ENCODE assay signal across 16 cellular contexts in the genomic region with DNA sequence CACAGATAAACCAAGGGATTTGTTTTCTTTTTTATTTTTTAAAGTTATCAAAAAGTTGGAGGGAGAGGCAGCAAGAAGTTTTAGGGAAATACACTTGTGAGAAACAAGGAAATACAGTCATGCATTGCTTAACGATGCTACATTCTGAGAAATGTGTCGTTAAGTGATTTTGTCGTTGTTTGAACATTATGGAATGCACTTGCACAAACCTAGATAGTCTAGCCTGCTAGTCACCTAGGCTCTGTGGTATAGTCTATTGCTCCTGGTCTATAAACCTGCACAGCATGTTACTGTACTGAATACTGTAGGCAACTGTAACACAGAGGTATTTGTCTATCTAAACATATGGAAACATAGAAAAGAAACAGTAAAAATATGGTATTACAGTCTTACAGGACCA. TPM values are rescaled to one million over a fixed set of nuclear protein-coding genes. Genes with fewer than 3 reads are reported as not detected.
A peak's percentile ranks its signal among the peaks of the same experiment; 100 is the strongest.
DNase-seq lines count a peak whose midpoint lies in the region; ATAC-seq, FAIRE-seq and TF ChIP-seq lines count a peak whose summit lies in the region.
"Had no signal": no experiment of that assay in that cellular context is flagged by ENCODE, and none has a peak within 500 bp of the region (broad histone marks: within the 10 kb centered on the region; RNA-seq: fewer than 3 reads in every experiment).

No MANE protein-coding gene starts in this region.

- H3K4me1 ChIP-seq in esophagus muscularis mucosa, result peaks cover 5 to 27% (median 24%) of the 10 kb centered on the region in 4 donors
- H3K4me1 ChIP-seq in pancreas, result peaks cover 15 to 22% (median 16%) of the 10 kb centered on the region in 3 donors

- H3K4me3 Mint-ChIP-seq in CD4-positive, alpha-beta T cell, result peak overlapping the region; percentile 76

- H3K27ac Mint-ChIP-seq in CD4-positive, alpha-beta T cell, result peak overlapping the region; percentile 100
- H3K27ac Mint-ChIP-seq: activated T-helper 2 cell treated with anti-CD3 and anti-CD28 coated beads, Interferon-gamma antibody, Interleukin-2, Interleukin-4, amounts not matched to agents 10 μg/mL and 5 μg/mL and 100 μg/mL, durations not matched to agents 14 hours and 24 hours and 36 hours had no signal

- CTCF ChIA-PET in CD4-positive, alpha-beta T cell (lab: Charles Lee), result no interaction called here

- POLR2A ChIA-PET in CD4-positive, alpha-beta T cell (lab: Charles Lee), result interaction anchor here (7.7 kb wide), 1 partner anchor 18 kb away, joined by 221 read pairs; no protein-coding TSS in a partner anchor

- no peak for TF ChIP-seq EP300 in esophagus muscularis mucosa (IDR thresholded peaks at IDR 0.05)

- 72% methylated on average over 3 of the region's 3 CpGs for WGBS in esophagus muscularis mucosa
- WGBS in pancreas, 2 donors, result 32 to 44% methylated on average over 3 of the region's 3 CpGs

- H3K36me3 ChIP-seq in esophagus muscularis mucosa, result peaks cover 2 to 8% (median 5%) of the 10 kb centered on the region in 4 donors
- H3K36me3 ChIP-seq in pancreas, result peaks cover 0 to 5% (median 5%) of the 10 kb centered on the region in 3 donors

- intact Hi-C loops in CD4-positive, alpha-beta T cell (cut with DNase I, micrococcal nuclease), result loop anchor here in 1 of 2 experiments (2.0 to 5.0 kb wide), 3 partner anchors 17 to 160 kb away; a partner anchor contains a TSS
- intact Hi-C loops in esophagus muscularis mucosa (cut with DNase I), result loop anchor here (5.0 to 10.0 kb wide), 2 partner anchors 35 to 287 kb away; no protein-coding TSS in a partner anchor
- intact Hi-C loops in pancreas (cut with DNase I), result no loop called here

- H3K36me3 Mint-ChIP-seq in CD4-positive, alpha-beta T cell (ENCODE audit: low read depth), result peaks cover 29% of the 10 kb centered on the region

- no peak for DNase-seq in CD4-positive, alpha-beta T cell
- DNase-seq in NOMO-1 treated with dmso at 0.1 percent for 144 hours (lab: John Stamatoyannopoulos, UW; ENCODE audit: unreplicated experiment), result peak; percentile 21
- no peak for DNase-seq in esophagus muscularis mucosa (ENCODE audit: extremely low spot score)
- no peak for DNase-seq in pancreas
- DNase-seq in UCSD-AML1 (lab: John Stamatoyannopoulos, UW; ENCODE audit: unreplicated experiment), result no peak
- DNase-seq in NCI-H146 treated with DMSO at 0.1 percent for 48 hours (lab: John Stamatoyannopoulos, UW; ENCODE audit: unreplicated experiment), result no peak
- DNase-seq in H4 (ENCODE audit: low spot score), result no peak
- DNase-seq: activated CD4-positive, alpha-beta T cell treated with anti-CD3 and anti-CD28 coated beads, Interleukin-2, amount 50 U/mL, for 48 hours; brain microvascular endothelial cell; GDM1; heart right ventricle; left ventricle myocardium inferior; OCI-M1; T-helper 2 cell had no signal

- no peak for ATAC-seq in CD4-positive, alpha-beta T cell (ENCODE audit: poor library complexity)
- ATAC-seq in pancreas (no peak), GM18907 (IDR thresholded peaks at IDR 0.05; ENCODE audit: unreplicated experiment) (no peak)
- ATAC-seq: heart right ventricle had no signal

- peaks cover 5% of the 10 kb centered on the region for H3K27me3 Mint-ChIP-seq in CD4-positive, alpha-beta T cell

- H3K4me3 ChIP-seq in esophagus muscularis mucosa, result no peak overlapping the region
- H3K4me3 ChIP-seq in pancreas, result no peak overlapping the region
- H3K4me3 ChIP-seq: heart right ventricle, left ventricle myocardium inferior had no signal

- no peak overlapping the region for H3K27ac ChIP-seq in CD4-positive, alpha-beta T cell (ENCODE audit: low read depth, low read length)
- H3K27ac ChIP-seq in esophagus muscularis mucosa (replicated peaks in 1 of 4) (peak overlapping the region; percentile 98 to 99 (median 98)), pancreas (peak overlapping the region; percentile 99 to 100 (median 100))
- H3K27ac ChIP-seq: brain microvascular endothelial cell had no signal

- no peaks in the 10 kb centered on the region for H3K27me3 ChIP-seq in CD4-positive, alpha-beta T cell (ENCODE audit: control insufficient read depth, insufficient read depth, low read length)
- H3K27me3 ChIP-seq in esophagus muscularis mucosa (no peaks in the 10 kb centered on the region), pancreas (no peaks in the 10 kb centered on the region)
- H3K27me3 ChIP-seq: brain microvascular endothelial cell, heart right ventricle had no signal

- no peak for TF ChIP-seq POLR2A in esophagus muscularis mucosa (IDR thresholded peaks at IDR 0.05; ENCODE audit: low read depth)

- H3K9me3 Mint-ChIP-seq in CD4-positive, alpha-beta T cell, result no peaks in the 10 kb centered on the region
- H3K9me3 Mint-ChIP-seq: activated T-helper 2 cell treated with anti-CD3 and anti-CD28 coated beads, Interferon-gamma antibody, Interleukin-2, Interleukin-4, amounts not matched to agents 10 μg/mL and 5 μg/mL and 100 μg/mL, durations not matched to agents 14 hours and 24 hours and 36 hours had no signal

- H3K4me1 Mint-ChIP-seq in CD4-positive, alpha-beta T cell (ENCODE audit: low read depth), result peaks cover 33% of the 10 kb centered on the region

- no peaks in the 10 kb centered on the region for H3K9me3 ChIP-seq in CD4-positive, alpha-beta T cell (ENCODE audit: control insufficient read depth, low read length)
- H3K9me3 ChIP-seq in esophagus muscularis mucosa (no peaks in the 10 kb centered on the region), pancreas (no peaks in the 10 kb centered on the region)
- H3K9me3 ChIP-seq: left ventricle myocardium inferior had no signal

- TF ChIP-seq CTCF in CD4-positive, alpha-beta T cell (IDR thresholded peaks at IDR 0.05), result no peak
- TF ChIP-seq CTCF in esophagus muscularis mucosa (IDR thresholded peaks at IDR 0.05) (no peak), pancreas (IDR thresholded peaks at IDR 0.05) (no peak)

- no peak for FAIRE-seq in pancreas (lab: Jason Lieb, UNC)

RNA-seq across cellular contexts. Expression of a gene that starts 2.0 kb away (rescaled TPM):
- total RNA-seq in CD4-positive, alpha-beta T cell, result 100 to 1,000 TPM; 438 to 451 TPM
- total RNA-seq in esophagus muscularis mucosa (100 to 1,000 TPM in 1 of 4 donors, 10 to 100 TPM in 3; 49.8 to 103 (median 95.4) TPM), pancreas (10 to 100 TPM; 20.4 to 90.7 (median 31.2) TPM)
- polyA plus RNA-seq in pancreas, result 10 to 100 TPM; 16.5 to 24.4 TPM
- 0.81 and 8.0 TPM in 2 replicates for total RNA-seq in H4 (2014; rRNA removed; shearing (Covaris generic))
